9 cellular contexts compared by ENCODE assay signal in the genomic region with DNA sequence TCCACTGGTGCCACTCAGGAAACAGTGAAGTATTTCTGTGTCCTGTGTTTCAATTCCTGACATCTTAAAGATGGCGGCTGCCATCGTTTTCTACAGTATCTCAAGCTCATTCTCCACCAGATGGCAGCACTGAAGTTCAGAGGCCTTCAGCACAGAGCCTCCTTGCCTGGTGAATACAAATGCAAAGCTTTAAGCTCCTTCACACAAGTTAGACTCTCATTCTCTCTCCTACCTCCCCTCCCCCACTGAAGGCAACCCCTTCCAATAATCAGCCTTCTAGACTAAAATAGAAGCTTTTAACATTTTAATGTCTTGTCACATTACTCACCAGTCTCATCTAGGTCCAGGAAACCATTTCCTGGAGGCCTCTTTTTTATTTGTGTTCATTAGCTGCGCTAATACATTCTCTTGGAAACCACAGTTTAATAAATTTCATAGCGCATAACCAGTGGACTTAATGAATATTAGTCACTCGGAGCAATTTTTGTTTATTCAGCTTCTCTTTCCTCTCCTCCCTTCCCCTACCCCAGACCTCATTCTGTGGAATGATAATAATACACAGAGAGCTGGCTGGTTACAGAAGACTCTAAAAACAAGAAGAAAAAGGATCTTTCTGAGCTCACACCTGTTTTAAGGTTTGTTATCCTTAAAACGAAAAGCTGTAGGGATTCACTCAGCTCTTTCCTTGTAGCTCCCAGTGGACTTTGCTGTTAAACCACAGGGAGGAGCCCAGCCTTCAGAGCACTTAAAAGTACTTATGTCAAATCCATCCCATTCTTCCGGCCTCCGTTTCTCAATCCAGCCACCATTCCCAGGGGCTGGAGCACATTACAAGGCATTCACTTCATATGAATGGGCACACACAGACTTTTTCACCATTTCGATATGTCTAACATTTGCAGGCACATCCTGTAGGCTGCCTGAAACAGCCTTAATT.
DNase-seq lines count a peak whose midpoint lies in the region; ATAC-seq, FAIRE-seq and TF ChIP-seq lines count a peak whose summit lies in the region.
"Had no signal": no experiment of that assay in that cellular context is flagged by ENCODE, and none has a peak within 500 bp of the region (broad histone marks: within the 10 kb centered on the region; RNA-seq: fewer than 3 reads in every experiment).

No MANE protein-coding gene starts in this region.

- intact Hi-C loops in OCI-LY7 (cut with micrococcal nuclease; ENCODE audit: unreplicated experiment), result loop anchor here (5.0 to 10.0 kb wide), 2 partner anchors 171 to 1193 kb away; no protein-coding TSS in a partner anchor

- no peaks in the 10 kb centered on the region for H4K20me1 ChIP-seq in OCI-LY7 (ENCODE audit: insufficient read depth, low read length)

- no peaks in the 10 kb centered on the region for H3K27me3 ChIP-seq in small intestine (ENCODE audit: control insufficient read depth in 2 of 2, insufficient read depth in 2 of 2, low read length in 2 of 2)

- H3K4me3 ChIP-seq in OCI-LY7 (ENCODE audit: low read depth, low read length, poor library complexity, severe bottlenecking) (no peak overlapping the region), small intestine (ENCODE audit: low read depth in 1 of 2, low read length in 2 of 2) (no peak overlapping the region)

- peak; percentile 77 for TF ChIP-seq CTCF in OCI-LY7 (conservative IDR thresholded peaks at IDR 0.05; ENCODE audit: low read length)

- no peak for FAIRE-seq in small intestine (lab: Jason Lieb, UNC)

- peak; percentile 53 for DNase-seq in GM04503 (ENCODE audit: low read depth)
- DNase-seq in HS-5 (ENCODE audit: low read depth), result peak; percentile 46
- DNase-seq in OCI-LY7 (ENCODE audit: low spot score), result peak; percentile 66
- DNase-seq in amygdala (lab: John Stamatoyannopoulos, UW), result peak in 37 of 56 donors; percentile 1 to 83 (median 23)
- peak in 34 of 51 donors; percentile 1 to 74 (median 28) for DNase-seq in hypothalamus (lab: John Stamatoyannopoulos, UW)
- peak; percentile 28 for DNase-seq in small intestine
- DNase-seq in NCI-H187 treated with DMSO at 0.1 percent for 48 hours (lab: John Stamatoyannopoulos, UW), result no peak

- H3K36me3 ChIP-seq in OCI-LY7 (ENCODE audit: insufficient read depth, low read length), result no peaks in the 10 kb centered on the region
- no peaks in the 10 kb centered on the region for H3K36me3 ChIP-seq in small intestine (ENCODE audit: control insufficient read depth in 2 of 2, insufficient read depth in 2 of 2, low read length in 2 of 2)

- CTCF ChIA-PET in OCI-LY7 (lab: Charles Lee; ENCODE audit: unreplicated experiment), result interaction anchor here (0.6 to 0.7 kb wide), 2 partner anchors 315 to 451 kb away, joined by 3 to 4 read pairs; no protein-coding TSS in a partner anchor

- peak; percentile 81 for ATAC-seq in GM21447 (IDR thresholded peaks at IDR 0.05; ENCODE audit: unreplicated experiment)
- ATAC-seq: left colon had no signal

- POLR2A ChIA-PET in OCI-LY7 (lab: Charles Lee), result interaction anchor here (0.8 to 1.2 kb wide), 2 partner anchors 13 to 14 kb away, joined by 3 to 4 read pairs; no protein-coding TSS in a partner anchor

- H3K9me3 ChIP-seq in OCI-LY7 (ENCODE audit: low read length) (no peaks in the 10 kb centered on the region), small intestine (ENCODE audit: control insufficient read depth, low read depth) (no peaks in the 10 kb centered on the region)

- no peaks in the 10 kb centered on the region for H3K4me1 ChIP-seq in OCI-LY7 (ENCODE audit: insufficient read depth, low read length, poor library complexity, severe bottlenecking)
- H3K4me1 ChIP-seq in small intestine (ENCODE audit: control insufficient read depth in 2 of 2, insufficient read depth in 1 of 2, low read depth in 1 of 2, low read length in 1 of 2), result no peaks in the 10 kb centered on the region

- no peaks in the 10 kb centered on the region for H3K9me2 ChIP-seq in OCI-LY7 (ENCODE audit: insufficient read depth, low read length)

- no TSS peak for BruUV-seq in OCI-LY7 (replicated peaks; lab: Mats Ljungman, UMichigan)

- no peaks in the 10 kb centered on the region for H3K79me2 ChIP-seq in OCI-LY7 (ENCODE audit: insufficient read depth, low read depth, low read length)

- H3K27ac ChIP-seq in OCI-LY7 (ENCODE audit: low read depth, low read length, poor library complexity, severe bottlenecking) (no peak overlapping the region), small intestine (ENCODE audit: low read depth in 1 of 2, low read length in 1 of 2) (peak overlapping the region in 1 of 2 donors; percentile 22)

- H3K4me2 ChIP-seq in OCI-LY7 (ENCODE audit: low read length), result no peak overlapping the region

- peak overlapping the region; percentile 46; the same call in 1 of the 2 replicates for H2AFZ ChIP-seq in OCI-LY7 (ENCODE audit: low read length)

- WGBS in small intestine, 3 donors, result 69 to 86% (median 82%) methylated on average over 9 of the region's 9 CpGs
